19 cellular contexts compared by ENCODE assay signal in the genomic region with DNA sequence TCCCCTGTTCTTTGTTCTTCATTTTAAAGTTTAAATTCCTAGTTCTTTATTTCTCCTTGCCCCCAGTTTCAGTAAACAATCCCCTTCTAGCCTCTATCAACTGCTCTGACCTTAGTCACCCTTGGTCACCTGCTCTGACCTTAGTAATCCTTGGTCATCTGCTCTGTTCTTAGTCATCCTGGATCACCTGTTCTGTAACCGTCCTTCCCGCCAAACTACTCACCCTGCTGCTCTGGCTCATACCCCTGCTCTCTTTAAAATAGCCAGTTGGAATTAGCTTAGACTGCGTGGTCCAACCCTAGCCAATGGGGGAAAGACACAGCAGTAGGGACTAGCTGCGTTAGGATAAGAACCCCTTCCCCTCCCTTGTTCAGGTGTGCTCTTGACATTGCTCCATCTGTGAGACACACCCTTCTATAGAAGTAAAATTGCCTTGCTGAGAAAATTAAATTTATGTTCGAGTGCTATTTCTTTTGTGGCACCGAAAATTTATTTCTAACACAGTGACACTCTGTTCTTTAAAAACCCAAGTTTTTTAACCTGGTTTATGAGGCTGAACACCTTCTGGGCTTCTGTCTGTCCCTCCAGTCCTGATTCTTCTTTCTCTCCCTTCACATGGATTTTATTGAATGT.
"Had no signal": no experiment of that assay in that cellular context is flagged by ENCODE, and none has a peak within 500 bp of the region (broad histone marks: within the 10 kb centered on the region; RNA-seq: fewer than 3 reads in every experiment).

No MANE protein-coding gene starts in this region.

- H3K4me3 Mint-ChIP-seq: activated T-helper 1 cell treated with anti-CD3 and anti-CD28 coated beads, Interleukin-12 subunit alpha, Interleukin-12 subunit beta, Interleukin-2, Interleukin-4 antibody, amounts not matched to agents 30 ng/mL and 10 ng/mL and 1 ng/mL, durations not matched to agents 14 hours and 24 hours and 36 hours; natural killer cell treated with Interleukin-12 subunit alpha and Interleukin-12 subunit beta and Interleukin-15 and Interleukin-18, amount 100 ng/mL, for 72 hours; stimulated activated memory B cell treated with anti-CD40 and anti-IgM and Interleukin-4, amounts not matched to agents 10 μg/mL and 1 μg/mL and 100 μg/mL, for 72 hours; T-helper 17 cell had no signal

- H3K4me3 ChIP-seq: cardiac muscle cell, dorsolateral prefrontal cortex, lung, psoas muscle, spleen, testis, upper lobe of right lung had no signal

- H3K27me3 Mint-ChIP-seq: natural killer cell treated with Interleukin-12 subunit alpha and Interleukin-12 subunit beta and Interleukin-15 and Interleukin-18, amount 100 ng/mL, for 72 hours; stimulated activated memory B cell treated with anti-CD40 and anti-IgM and Interleukin-4, amounts not matched to agents 10 μg/mL and 1 μg/mL and 100 μg/mL, for 72 hours; T-helper 17 cell had no signal

- H3K27me3 ChIP-seq: cardiac muscle cell, dorsolateral prefrontal cortex, spleen, testis, upper lobe of right lung had no signal

- H3K9me3 ChIP-seq: psoas muscle, testis had no signal

- H3K27ac ChIP-seq: cardiac muscle cell, dorsolateral prefrontal cortex, psoas muscle, spleen, testis, upper lobe of right lung had no signal

- ATAC-seq: activated naive CD4-positive, alpha-beta T cell treated with anti-CD3 and anti-CD28 coated beads, Interleukin-2, amount 50 U/mL, for 72 hours; natural killer cell treated with Interleukin-12 subunit alpha and Interleukin-12 subunit beta and Interleukin-15 and Interleukin-18, amount 100 ng/mL, for 72 hours; sciatic nerve; stimulated activated memory B cell treated with anti-CD40 and anti-IgM and Interleukin-4, amounts not matched to agents 10 μg/mL and 1 μg/mL and 100 μg/mL, for 72 hours; T-helper 17 cell; upper lobe of right lung had no signal

- FAIRE-seq: keratinocyte had no signal

- H3K27ac Mint-ChIP-seq: activated naive CD4-positive, alpha-beta T cell treated with anti-CD3 and anti-CD28 coated beads, Interleukin-2, amount 50 U/mL, for 72 hours; activated T-helper 1 cell treated with anti-CD3 and anti-CD28 coated beads, Interleukin-12 subunit alpha, Interleukin-12 subunit beta, Interleukin-2, Interleukin-4 antibody, amounts not matched to agents 30 ng/mL and 10 ng/mL and 1 ng/mL, durations not matched to agents 14 hours and 24 hours and 36 hours; natural killer cell treated with Interleukin-12 subunit alpha and Interleukin-12 subunit beta and Interleukin-15 and Interleukin-18, amount 100 ng/mL, for 72 hours; stimulated activated memory B cell treated with anti-CD40 and anti-IgM and Interleukin-4, amounts not matched to agents 10 μg/mL and 1 μg/mL and 100 μg/mL, for 72 hours; T-helper 17 cell had no signal

- DNase-seq: activated CD4-positive, alpha-beta T cell treated with anti-CD3 and anti-CD28 coated beads, Interleukin-2, amount 50 U/mL, for 4 hours; activated gamma-delta T cell treated with Interleukin-2 at 50 U/mL for 16 hours; activated T-cell treated with anti-CD3 and anti-CD28 coated beads for 4 hours; dorsolateral prefrontal cortex; foreskin melanocyte; psoas muscle; spleen; stimulated activated CD4-positive, alpha-beta T cell treated with anti-CD3 and anti-CD28 coated beads, Interleukin-4, amount 100 ng/mL, for 4 hours; T-helper 17 cell; testis; upper lobe of right lung had no signal
